In genomic region chr10:103714232-103714891, GRCh38 we compare ENCODE assay signal across 12 cellular contexts.
"Had no signal": no experiment of that assay in that cellular context is flagged by ENCODE, and none has a peak within 500 bp of the region (broad histone marks: within the 10 kb centered on the region; RNA-seq: fewer than 3 reads in every experiment).

No MANE protein-coding gene starts in this region.

- H3K36me3 ChIP-seq: pancreas, SJSA1 had no signal

- H3K9me3 ChIP-seq: pancreas, SJSA1, upper lobe of left lung had no signal

- FAIRE-seq: pancreas had no signal

- ATAC-seq: left cardiac atrium, pancreas had no signal

- H3K27ac ChIP-seq: coronary artery, pancreas, SJSA1, upper lobe of left lung had no signal

- DNase-seq: activated CD4-positive, alpha-beta memory T cell treated with anti-CD3 and anti-CD28 coated beads for 36 hours; activated gamma-delta T cell treated with Interleukin-2 at 50 U/mL for 16 hours; activated naive CD8-positive, alpha-beta T cell treated with anti-CD3 and anti-CD28 coated beads for 36 hours; activated T-cell treated with anti-CD3 and anti-CD28 coated beads, Interleukin-2, amount 50 U/mL, for 48 hours; aorta; effector memory CD4-positive, alpha-beta T cell; left cardiac atrium; SW 1271; upper lobe of left lung had no signal

- H3K4me3 ChIP-seq: coronary artery, pancreas, SJSA1, upper lobe of left lung had no signal

- H3K27me3 ChIP-seq: pancreas, SJSA1, upper lobe of left lung had no signal
